Comparison of ENCODE assay signal across 1 cellular context in genomic region chr6:108575905-108576494, GRCh38.
TF ChIP-seq lines count a peak whose summit lies in the region.

No MANE protein-coding gene starts in this region.

TF ChIP-seq in K562, 482 proteins besides CTCF, POLR2A, EP300 and RAD21 (continued from another document and continues in another):
- TF ChIP-seq ATF6 (CRISPR knock-in tag; IDR thresholded peaks at IDR 0.05) (no peak), ATF7 (IDR thresholded peaks at IDR 0.05) (peak; percentile 53), SMARCA4 (IDR thresholded peaks at IDR 0.05) (peak; percentile 80), ATF1 (CRISPR knock-in tag; IDR thresholded peaks at IDR 0.05) (no peak), ATF1 (tag; IDR thresholded peaks at IDR 0.05) (0 out of 2 replicates have a peak, but pooled peaks have one; percentile 24), CBFB (CRISPR knock-in tag; IDR thresholded peaks at IDR 0.05) (no peak), MEIS2 (IDR thresholded peaks at IDR 0.05; ENCODE audit: partially characterized antibody) (peak; percentile 73), TRIM24 (IDR thresholded peaks at IDR 0.05) (peak; percentile 39 to 40; a peak in 2 of 4 replicates), SREBF2 (CRISPR knock-in tag; IDR thresholded peaks at IDR 0.05) (no peak), MGA (IDR thresholded peaks at IDR 0.05) (peak; percentile 76), CC2D1A (IDR thresholded peaks at IDR 0.05) (peak; percentile 37; the same call in 1 of the 2 replicates), NFATC3 (IDR thresholded peaks at IDR 0.05) (no peak), ZNF143 (CRISPR knock-in tag; IDR thresholded peaks at IDR 0.05) (no peak), RCOR1 (IDR thresholded peaks at IDR 0.05; ENCODE audit: borderline replicate concordance in 1 of 2, low read depth in 2 of 2, low read length in 2 of 2) (peak; percentile 44 to 64; a peak in 3 of 4 replicates), L3MBTL2 (IDR thresholded peaks at IDR 0.05) (peak; percentile 93), RFX1 (IDR thresholded peaks at IDR 0.05) (peak; percentile 66), PHF20 (IDR thresholded peaks at IDR 0.05; ENCODE audit: partially characterized antibody) (peak; percentile 17), ZNF609 (CRISPR knock-in tag; IDR thresholded peaks at IDR 0.05; ENCODE audit: borderline replicate concordance) (no peak), HDAC1 (IDR thresholded peaks at IDR 0.05) (peak in 1 of 2 experiments; percentile 50; a peak in 1 of 4 replicates), TCF3 (CRISPR knock-in tag; IDR thresholded peaks at IDR 0.05) (peak; percentile 90), TAL1 (IDR thresholded peaks at IDR 0.05) (peak; percentile 92), NR2F6 (CRISPR knock-in tag; IDR thresholded peaks at IDR 0.05) (no peak), CTBP1 (IDR thresholded peaks at IDR 0.05; ENCODE audit: borderline replicate concordance) (peak; percentile 65; the same call in 1 of the 2 replicates), TRIM25 (IDR thresholded peaks at IDR 0.05; ENCODE audit: borderline replicate concordance) (no peak), ZNF592 (IDR thresholded peaks at IDR 0.05) (peak; percentile 67), ZNF263 (CRISPR knock-in tag; IDR thresholded peaks at IDR 0.05; ENCODE audit: borderline replicate concordance) (no peak)
